In genomic region chr12:55570689-55571088, GRCh38 we compare ENCODE assay signal across 2 cellular contexts. TPM values are rescaled to one million over a fixed set of nuclear protein-coding genes. Genes with fewer than 3 reads are reported as not detected.
"Had no signal": no experiment of that assay in that cellular context is flagged by ENCODE, and none has a peak within 500 bp of the region (broad histone marks: within the 10 kb centered on the region; RNA-seq: fewer than 3 reads in every experiment).

No MANE protein-coding gene starts in this region.

RNA-seq across cellular contexts. Expression of gene OR2AP1, which starts 1.6 kb away (rescaled TPM):
- total RNA-seq: G401, GM12878 had no signal
- polyA plus RNA-seq: GM12878 had no signal

RNA-seq across cellular contexts. Expression of gene OR6C4, which starts 21.3 kb away (rescaled TPM):
- total RNA-seq: G401, GM12878 had no signal
- polyA plus RNA-seq: GM12878 had no signal
